In genomic region chr1:245702346-245702745, GRCh38 we compare ENCODE assay signal across 24 cellular contexts.
"Had no signal": no experiment of that assay in that cellular context is flagged by ENCODE, and none has a peak within 500 bp of the region (broad histone marks: within the 10 kb centered on the region; RNA-seq: fewer than 3 reads in every experiment).

No MANE protein-coding gene starts in this region.

- H3K27me3 ChIP-seq: pancreas, right lobe of liver, sigmoid colon, stomach, thyroid gland, tibial nerve, upper lobe of left lung, vagina had no signal

- H3K4me1 ChIP-seq: pancreas, prostate gland, right lobe of liver, sigmoid colon, stomach, thyroid gland, tibial nerve, upper lobe of left lung had no signal

- H3K9me3 ChIP-seq: pancreas, prostate gland, right lobe of liver, sigmoid colon, stomach, thoracic aorta, thyroid gland, upper lobe of left lung, vagina had no signal

- DNase-seq: naive B cell; naive thymus-derived CD8-positive, alpha-beta T cell; nephron progenitor cell; occipital lobe; pancreas; retina; right cardiac atrium; right lobe of liver; sigmoid colon; small intestine; stimulated activated CD4-positive, alpha-beta T cell treated with anti-CD3 and anti-CD28 coated beads, Interleukin-12 subunit alpha, Interleukin-12 subunit beta, amount 100 ng/mL, for 4 hours; stimulated activated CD4-positive, alpha-beta T cell treated with anti-CD3 and anti-CD28 coated beads, Interleukin-1b, Interleukin-23, amount 100 ng/mL, for 48 hours; stimulated activated CD4-positive, alpha-beta T cell treated with anti-CD3 and anti-CD28 coated beads, Interleukin-4, amount 100 ng/mL, for 1 hour; stimulated activated naive B cell treated with anti-CD40 and anti-IgM and Interleukin-4, amounts not matched to agents 10 μg/mL and 1 μg/mL and 100 μg/mL, for 72 hours; stimulated activated naive CD4-positive, alpha-beta T cell treated with Interleukin-2 at 50 U/mL for 16 hours; stomach; thyroid gland had no signal

- H3K36me3 ChIP-seq: pancreas, prostate gland, right lobe of liver, stomach, thoracic aorta, thyroid gland, tibial nerve, upper lobe of left lung, vagina had no signal

- H3K4me3 ChIP-seq: pancreas, prostate gland, right lobe of liver, sigmoid colon, stomach, thoracic aorta, thyroid gland, tibial nerve, upper lobe of left lung, vagina had no signal

- H3K27ac ChIP-seq: pancreas, prostate gland, right lobe of liver, sigmoid colon, stomach, thoracic aorta, thyroid gland, tibial nerve, upper lobe of left lung, vagina had no signal

- ATAC-seq: naive thymus-derived CD8-positive, alpha-beta T cell; natural killer cell treated with Interleukin-12 subunit alpha and Interleukin-12 subunit beta and Interleukin-15 and Interleukin-18, amount 100 ng/mL, for 72 hours; pancreas; right cardiac atrium; right lobe of liver; stimulated activated effector memory CD8-positive, alpha-beta T cell treated with anti-CD3 and anti-CD28 coated beads, Interleukin-12 subunit alpha, Interleukin-12 subunit beta, amount 100 ng/mL, for 72 hours; stimulated activated naive B cell treated with anti-CD40 and anti-IgM and Interleukin-4, amounts not matched to agents 10 μg/mL and 1 μg/mL and 100 μg/mL, for 72 hours had no signal
